12 cellular contexts compared by ENCODE assay signal in genomic region chr2:95063401-95063958, GRCh38. TPM values are rescaled to one million over a fixed set of nuclear protein-coding genes. Genes with fewer than 3 reads are reported as not detected.
A peak's percentile ranks its signal among the peaks of the same experiment; 100 is the strongest.
DNase-seq lines count a peak whose midpoint lies in the region; ATAC-seq and TF ChIP-seq lines count a peak whose summit lies in the region.
"Had no signal": no experiment of that assay in that cellular context is flagged by ENCODE, and none has a peak within 500 bp of the region (broad histone marks: within the 10 kb centered on the region; RNA-seq: fewer than 3 reads in every experiment).

No MANE protein-coding gene starts in this region.

- DNase-seq in left lobe of liver (ENCODE audit: low spot score) (peak; percentile 29), osteoblast (ENCODE audit: insufficient read length, low spot score, missing footprints) (no peak), NCI-H2227 (lab: John Stamatoyannopoulos, UW; ENCODE audit: unreplicated experiment) (no peak), dermis blood vessel endothelial cell (no peak), left ventricle myocardium inferior (no peak)
- DNase-seq: NCI-H2227 treated with DMSO at 0.1 percent for 48 hours had no signal

- H2AFZ ChIP-seq in osteoblast (ENCODE audit: low read length), result no peak overlapping the region

- H3K4me1 ChIP-seq in osteoblast (ENCODE audit: insufficient read depth, low read length) (no peaks in the 10 kb centered on the region), left ventricle myocardium inferior (no peaks in the 10 kb centered on the region)
- H3K4me1 ChIP-seq: SJSA1 had no signal

- no peaks in the 10 kb centered on the region for H3K79me2 ChIP-seq in osteoblast (ENCODE audit: insufficient read depth, low read length)

- H3K4me3 ChIP-seq in osteoblast (ENCODE audit: insufficient read depth, low read length) (no peak overlapping the region), left ventricle myocardium inferior (no peak overlapping the region)
- H3K4me3 ChIP-seq: SJSA1 had no signal

- intact Hi-C loops in left ventricle myocardium inferior (cut with micrococcal nuclease), result no loop called here

- H3K27me3 ChIP-seq in osteoblast (ENCODE audit: insufficient read depth, low read length) (peaks cover 15% of the 10 kb centered on the region), left ventricle myocardium inferior (ENCODE audit: low read depth) (peaks cover 81% of the 10 kb centered on the region)

- H3K9me3 ChIP-seq in osteoblast (ENCODE audit: low read depth, low read length), result no peaks in the 10 kb centered on the region
- no peaks in the 10 kb centered on the region for H3K9me3 ChIP-seq in left ventricle myocardium inferior (replicated peaks)
- H3K9me3 ChIP-seq: SJSA1 had no signal

- H4K20me1 ChIP-seq in osteoblast (ENCODE audit: insufficient read depth, low read length), result no peaks in the 10 kb centered on the region

- TF ChIP-seq CTCF in osteoblast (IDR thresholded peaks at IDR 0.05; ENCODE audit: extremely low read depth, low read depth, low read length) (no peak), left ventricle myocardium inferior (IDR thresholded peaks at IDR 0.05; ENCODE audit: borderline replicate concordance) (no peak)

- H3K27ac ChIP-seq in osteoblast (ENCODE audit: low read depth, low read length), result no peak overlapping the region
- no peak overlapping the region for H3K27ac ChIP-seq in left ventricle myocardium inferior (replicated peaks)
- H3K27ac ChIP-seq: SJSA1 had no signal

- ATAC-seq in GM18873 (IDR thresholded peaks at IDR 0.05; ENCODE audit: low FRiP score, unreplicated experiment), result peak; percentile 16
- ATAC-seq in GM21526 (IDR thresholded peaks at IDR 0.05; ENCODE audit: low FRiP score, unreplicated experiment), result peak; percentile 24
- peak; percentile 26 for ATAC-seq in HG03378 (IDR thresholded peaks at IDR 0.05; ENCODE audit: unreplicated experiment)
- no peak for ATAC-seq in left lobe of liver

- no peaks in the 10 kb centered on the region for H3K36me3 ChIP-seq in osteoblast (ENCODE audit: insufficient read depth, low read length)
- no peaks in the 10 kb centered on the region for H3K36me3 ChIP-seq in left ventricle myocardium inferior
- H3K36me3 ChIP-seq: SJSA1 had no signal

- no peak overlapping the region for H3K4me2 ChIP-seq in osteoblast (ENCODE audit: insufficient read depth, low read length)

RNA-seq across cellular contexts. Expression of gene MAL, which starts 38.0 kb away (rescaled TPM):
- total RNA-seq in left lobe of liver, result 0.28 TPM
- total RNA-seq in osteoblast, result not detected in 2 replicates
- 0.88 and 4.8 TPM in 2 replicates for total RNA-seq in dermis blood vessel endothelial cell
- 4.4 TPM for total RNA-seq in left ventricle myocardium inferior
- total RNA-seq: glomerular endothelial cell, lung microvascular endothelial cell, SJSA1 had no signal

RNA-seq across cellular contexts. Expression of gene MRPS5, which starts 58.1 kb away (rescaled TPM):
- total RNA-seq in left lobe of liver, result 34.7 TPM
- 27.1 and 29.2 TPM in 2 replicates for total RNA-seq in osteoblast
- 56.3 and 62.7 TPM in 2 replicates for total RNA-seq in dermis blood vessel endothelial cell
- 81.2 TPM for total RNA-seq in left ventricle myocardium inferior
